Comparison of ENCODE assay signal across 24 cellular contexts in the genomic region with DNA sequence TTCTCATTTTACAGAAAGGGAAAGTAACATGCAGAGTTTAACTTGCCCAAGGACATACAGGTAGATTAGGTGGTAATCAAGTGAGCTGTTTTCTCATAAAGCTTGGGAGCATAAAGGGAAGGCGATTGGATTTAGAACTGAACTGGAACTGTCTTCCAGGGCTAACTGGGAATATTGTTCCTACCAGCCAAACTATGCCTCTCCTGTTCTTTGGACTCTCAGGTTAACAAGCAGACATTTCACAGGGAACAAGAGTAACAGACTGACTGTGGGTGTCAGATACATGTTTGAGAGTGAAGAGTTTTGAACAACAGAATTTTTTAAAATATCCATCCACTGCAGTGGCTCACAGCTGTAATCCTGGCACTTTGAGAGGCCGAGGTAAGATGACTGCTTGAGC. TPM values are rescaled to one million over a fixed set of nuclear protein-coding genes. Genes with fewer than 3 reads are reported as not detected.
DNase-seq lines count a peak whose midpoint lies in the region; ATAC-seq and TF ChIP-seq lines count a peak whose summit lies in the region.
"Had no signal": no experiment of that assay in that cellular context is flagged by ENCODE, and none has a peak within 500 bp of the region (broad histone marks: within the 10 kb centered on the region; RNA-seq: fewer than 3 reads in every experiment).

No MANE protein-coding gene starts in this region.

- H3K27ac ChIP-seq in SK-N-SH (ENCODE audit: low read depth in 2 of 2, low read length in 1 of 2) (no peak overlapping the region), esophagus muscularis mucosa (replicated peaks in 1 of 4) (no peak overlapping the region), left ventricle myocardium inferior (replicated peaks) (no peak overlapping the region)
- H3K27ac ChIP-seq: C4-2B, gastroesophageal sphincter, skin epidermis, upper lobe of left lung had no signal

- 95% methylated on average over 2 of the region's 2 CpGs for WGBS in SK-N-SH (ENCODE audit: low lambda C conversion rate)
- 91% methylated on average over 2 of the region's 2 CpGs for WGBS in esophagus muscularis mucosa

- peak overlapping the region; percentile 6 to 52 for H3K27ac Mint-ChIP-seq in natural killer cell treated with Interleukin-12 subunit alpha and Interleukin-12 subunit beta and Interleukin-15 and Interleukin-18, amount 100 ng/mL, for 72 hours
- H3K27ac Mint-ChIP-seq in natural killer cell (peak overlapping the region in 1 of 2 donors; percentile 13), type B pancreatic cell (peak overlapping the region; percentile 94)
- H3K27ac Mint-ChIP-seq in activated CD8-positive, alpha-beta T cell treated with anti-CD3 and anti-CD28 coated beads for 36 hours: peak overlapping the region; percentile 52

- H3K36me3 Mint-ChIP-seq in natural killer cell treated with Interleukin-12 subunit alpha and Interleukin-12 subunit beta and Interleukin-15 and Interleukin-18, amount 100 ng/mL, for 72 hours: peaks cover 3% of the 10 kb centered on the region
- H3K36me3 Mint-ChIP-seq in natural killer cell: no peaks in the 10 kb centered on the region
- peaks cover 32% of the 10 kb centered on the region for H3K36me3 Mint-ChIP-seq in activated CD8-positive, alpha-beta T cell treated with anti-CD3 and anti-CD28 coated beads for 36 hours (ENCODE audit: low read depth)
- H3K36me3 Mint-ChIP-seq in type B pancreatic cell: peaks cover 1% of the 10 kb centered on the region

- no peaks in the 10 kb centered on the region for H3K9me3 Mint-ChIP-seq in natural killer cell treated with Interleukin-12 subunit alpha and Interleukin-12 subunit beta and Interleukin-15 and Interleukin-18, amount 100 ng/mL, for 72 hours
- peaks cover 0 to 2% of the 10 kb centered on the region in 2 donors for H3K9me3 Mint-ChIP-seq in natural killer cell
- peaks cover under 1% of the 10 kb centered on the region for H3K9me3 Mint-ChIP-seq in activated CD8-positive, alpha-beta T cell treated with anti-CD3 and anti-CD28 coated beads for 36 hours
- H3K9me3 Mint-ChIP-seq in type B pancreatic cell: no peaks in the 10 kb centered on the region
- H3K9me3 Mint-ChIP-seq: central memory CD8-positive, alpha-beta T cell; nephron had no signal

- no peaks in the 10 kb centered on the region for H3K79me2 ChIP-seq in SK-N-SH (ENCODE audit: insufficient read depth)

- TF ChIP-seq EP300 in SK-N-SH (IDR thresholded peaks at IDR 0.05; ENCODE audit: borderline replicate concordance in 1 of 2, low read depth in 1 of 2, low read length in 1 of 2): no peak
- no peak for TF ChIP-seq EP300 in esophagus muscularis mucosa (IDR thresholded peaks at IDR 0.05)

- H3F3A ChIP-seq in SK-N-SH (replicated peaks; ENCODE audit: insufficient read depth): peaks cover 9% of the 10 kb centered on the region

- no peak overlapping the region for H3K4me3 Mint-ChIP-seq in natural killer cell treated with Interleukin-12 subunit alpha and Interleukin-12 subunit beta and Interleukin-15 and Interleukin-18, amount 100 ng/mL, for 72 hours
- H3K4me3 Mint-ChIP-seq in natural killer cell (no peak overlapping the region), type B pancreatic cell (no peak overlapping the region)
- no peak overlapping the region for H3K4me3 Mint-ChIP-seq in activated CD8-positive, alpha-beta T cell treated with anti-CD3 and anti-CD28 coated beads for 36 hours
- H3K4me3 Mint-ChIP-seq: central memory CD8-positive, alpha-beta T cell; nephron had no signal

- TF ChIP-seq POLR2A in esophagus muscularis mucosa (IDR thresholded peaks at IDR 0.05; ENCODE audit: low read depth): no peak

- peaks cover 35 to 43% of the 10 kb centered on the region in 2 donors for H3K4me1 Mint-ChIP-seq in natural killer cell treated with Interleukin-12 subunit alpha and Interleukin-12 subunit beta and Interleukin-15 and Interleukin-18, amount 100 ng/mL, for 72 hours (ENCODE audit: low read depth in 2 of 2)
- H3K4me1 Mint-ChIP-seq in natural killer cell (peaks cover 28 to 31% of the 10 kb centered on the region in 2 donors), type B pancreatic cell (ENCODE audit: unreplicated experiment) (peaks cover 4% of the 10 kb centered on the region)
- H3K4me1 Mint-ChIP-seq in activated CD8-positive, alpha-beta T cell treated with anti-CD3 and anti-CD28 coated beads for 36 hours (ENCODE audit: low read depth): peaks cover 72% of the 10 kb centered on the region

- intact Hi-C loops in natural killer cell (cut with micrococcal nuclease) (no loop called here), esophagus muscularis mucosa (cut with DNase I) (loop anchor here (5.0 to 10.0 kb wide), 2 partner anchors 96 to 209 kb away; partner anchors contain the start of gene ARF6), left ventricle myocardium inferior (cut with micrococcal nuclease) (loop anchor here (10.0 kb wide), 1 partner anchor 236 kb away; no protein-coding TSS in a partner anchor)
- intact Hi-C loops in activated CD8-positive, alpha-beta T cell treated with anti-CD3 and anti-CD28 coated beads for 36 hours (cut with micrococcal nuclease): no loop called here

- H3K27me3 ChIP-seq in SK-N-SH (ENCODE audit: insufficient read depth) (no peaks in the 10 kb centered on the region), esophagus muscularis mucosa (no peaks in the 10 kb centered on the region), left ventricle myocardium inferior (ENCODE audit: low read depth) (no peaks in the 10 kb centered on the region)
- H3K27me3 ChIP-seq: gastroesophageal sphincter, MG63, upper lobe of left lung had no signal

- TF ChIP-seq CTCF in natural killer cell (IDR thresholded peaks at IDR 0.05) (no peak), type B pancreatic cell (conservative IDR thresholded peaks at IDR 0.05) (no peak), SK-N-SH (IDR thresholded peaks at IDR 0.05) (no peak), esophagus muscularis mucosa (IDR thresholded peaks at IDR 0.05) (no peak), left ventricle myocardium inferior (IDR thresholded peaks at IDR 0.05; ENCODE audit: borderline replicate concordance) (no peak)
- TF ChIP-seq CTCF in activated CD8-positive, alpha-beta T cell treated with anti-CD3 and anti-CD28 coated beads for 36 hours (IDR thresholded peaks at IDR 0.05): no peak

- no peaks in the 10 kb centered on the region for H3K9me2 ChIP-seq in SK-N-SH

- H3K9me3 ChIP-seq in SK-N-SH: no peaks in the 10 kb centered on the region
- H3K9me3 ChIP-seq in esophagus muscularis mucosa: no peaks in the 10 kb centered on the region
- H3K9me3 ChIP-seq in left ventricle myocardium inferior (replicated peaks): no peaks in the 10 kb centered on the region
- H3K9me3 ChIP-seq: gastroesophageal sphincter, MG63, upper lobe of left lung had no signal

- CTCF ChIA-PET in activated CD8-positive, alpha-beta T cell treated with anti-CD3 and anti-CD28 coated beads for 36 hours (lab: Charles Lee): interaction anchor here (1.3 to 14.4 kb wide), 10 partner anchors 12 to 248 kb away, joined by 4 to 218 read pairs (median 8); partner anchors contain the start of gene NEMF
- CTCF ChIA-PET in SK-N-SH (lab: Yijun Ruan, JAX): interaction anchor here (3.1 to 15.1 kb wide), 3 partner anchors 220 to 248 kb away, joined by 17 to 204 read pairs (median 49); partner anchors contain the start of gene NEMF

- no peak overlapping the region for H3K4me2 ChIP-seq in SK-N-SH

- no peak overlapping the region for H3K9ac ChIP-seq in SK-N-SH

- TF ChIP-seq RAD21 in SK-N-SH (IDR thresholded peaks at IDR 0.05; ENCODE audit: low read length): no peak

- DNase-seq in natural killer cell treated with Interleukin-12 subunit alpha and Interleukin-12 subunit beta and Interleukin-15 and Interleukin-18, amount 100 ng/mL, for 72 hours (ENCODE audit: low spot score): no peak
- no peak for DNase-seq in natural killer cell
- DNase-seq in activated CD8-positive, alpha-beta T cell treated with anti-CD3 and anti-CD28 coated beads for 36 hours: no peak
- DNase-seq in left lobe of liver (ENCODE audit: low spot score): no peak
- DNase-seq in type B pancreatic cell (ENCODE audit: extremely low spot score, unreplicated experiment): no peak
- DNase-seq in SK-N-SH: no peak
- DNase-seq in esophagus muscularis mucosa (ENCODE audit: extremely low spot score): no peak
- DNase-seq in left ventricle myocardium inferior: no peak
- DNase-seq: activated CD4-positive, alpha-beta T cell treated with anti-CD3 and anti-CD28 coated beads, Interleukin-2, amount 50 U/mL, for 1 hour; dermis blood vessel endothelial cell; HCEC 1CT; hypothalamus; KG1; left ventricle myocardium superior; MG63; NCI-H2029; NCI-H526 treated with DMSO at 0.1 percent for 48 hours; T-helper 2 cell; upper lobe of left lung had no signal

- ATAC-seq in natural killer cell treated with Interleukin-12 subunit alpha and Interleukin-12 subunit beta and Interleukin-15 and Interleukin-18, amount 100 ng/mL, for 72 hours: no peak
- ATAC-seq in natural killer cell (no peak), left lobe of liver (peak; percentile 81)
- no peak for ATAC-seq in activated CD8-positive, alpha-beta T cell treated with anti-CD3 and anti-CD28 coated beads for 36 hours
- ATAC-seq: gastroesophageal sphincter, left ventricle myocardium superior had no signal

- H3K36me3 ChIP-seq in SK-N-SH (replicated peaks in 1 of 2; ENCODE audit: control insufficient read depth in 1 of 2, insufficient read depth in 2 of 2, low read length in 1 of 2) (peaks cover 2 to 5% of the 10 kb centered on the region in 2 experiments), esophagus muscularis mucosa (no peaks in the 10 kb centered on the region), left ventricle myocardium inferior (no peaks in the 10 kb centered on the region)
- H3K36me3 ChIP-seq: MG63, upper lobe of left lung had no signal

- H3K27me3 Mint-ChIP-seq in natural killer cell treated with Interleukin-12 subunit alpha and Interleukin-12 subunit beta and Interleukin-15 and Interleukin-18, amount 100 ng/mL, for 72 hours: no peaks in the 10 kb centered on the region
- H3K27me3 Mint-ChIP-seq in natural killer cell (ENCODE audit: low read depth in 2 of 2) (no peaks in the 10 kb centered on the region), type B pancreatic cell (no peaks in the 10 kb centered on the region)
- no peaks in the 10 kb centered on the region for H3K27me3 Mint-ChIP-seq in activated CD8-positive, alpha-beta T cell treated with anti-CD3 and anti-CD28 coated beads for 36 hours
- H3K27me3 Mint-ChIP-seq: central memory CD8-positive, alpha-beta T cell had no signal

- POLR2A ChIA-PET in activated CD8-positive, alpha-beta T cell treated with anti-CD3 and anti-CD28 coated beads for 36 hours (lab: Charles Lee): interaction anchor here (1.2 to 2.8 kb wide), 2 partner anchors 62 to 99 kb away, joined by 4 to 9 read pairs; no protein-coding TSS in a partner anchor
- POLR2A ChIA-PET in SK-N-SH (lab: Yijun Ruan, JAX): no interaction called here

- H4K20me1 ChIP-seq in SK-N-SH (ENCODE audit: insufficient read depth): no peaks in the 10 kb centered on the region

- H3K4me3 ChIP-seq in SK-N-SH (ENCODE audit: low read depth in 2 of 2, low read length in 1 of 2) (no peak overlapping the region), esophagus muscularis mucosa (no peak overlapping the region), left ventricle myocardium inferior (no peak overlapping the region)
- H3K4me3 ChIP-seq: gastroesophageal sphincter, MG63, skin epidermis, upper lobe of left lung had no signal

- H2AFZ ChIP-seq in SK-N-SH (ENCODE audit: low read depth): no peak overlapping the region

- peaks cover 0 to 4% of the 10 kb centered on the region in 2 experiments; a peak in 1 of 4 replicates for H3K4me1 ChIP-seq in SK-N-SH (ENCODE audit: control insufficient read depth in 1 of 2, insufficient read depth in 2 of 2, low read depth in 1 of 2, low read length in 1 of 2)
- H3K4me1 ChIP-seq in esophagus muscularis mucosa: no peaks in the 10 kb centered on the region
- peaks cover 9% of the 10 kb centered on the region for H3K4me1 ChIP-seq in left ventricle myocardium inferior
- H3K4me1 ChIP-seq: upper lobe of left lung had no signal

RNA-seq across cellular contexts. Expression of gene VCPKMT, which starts 15.5 kb away (rescaled TPM):
- total RNA-seq in natural killer cell treated with Interleukin-12 subunit alpha and Interleukin-12 subunit beta and Interleukin-15 and Interleukin-18, amount 100 ng/mL, for 72 hours: 10 to 100 TPM; 14.0 to 24.6 TPM
- total RNA-seq in natural killer cell: 10 to 100 TPM; 19.4 to 23.9 (median 21.8) TPM
- 10 to 100 TPM; 11.4 to 11.6 TPM for total RNA-seq in activated CD8-positive, alpha-beta T cell treated with anti-CD3 and anti-CD28 coated beads for 36 hours
- total RNA-seq in left lobe of liver: 3.8 TPM
- total RNA-seq in type B pancreatic cell (ENCODE audit: low replicate concordance): 11.6 and 13.9 TPM in 2 replicates
- polyA plus RNA-seq in SK-N-SH (2012; rRNA removed): 6.7 and 7.3 TPM in 2 replicates
- 5.3 and 5.5 TPM in 2 replicates for polyA plus RNA-seq in SK-N-SH (2012; cell fraction: cytosol; rRNA removed)
- polyA plus RNA-seq in SK-N-SH (2012; cell fraction: nucleus; rRNA removed): 15.3 and 16.9 TPM in 2 replicates
- total RNA-seq in esophagus muscularis mucosa: 1 to 10 TPM; 3.1 to 5.4 (median 4.8) TPM
- 4.1 TPM for total RNA-seq in left ventricle myocardium inferior

Comparison
In these comparisons a context has a peak if more than half of its experiments do, and no peak if none do; other contexts are left out.
1. intact Hi-C loops: an anchor here in esophagus muscularis mucosa (5.0 to 10.0 kb wide) and left ventricle myocardium inferior (10.0 kb wide); none called in natural killer cell and activated CD8-positive, alpha-beta T cell treated with anti-CD3 and anti-CD28 coated beads for 36 hours.